ENCODE assay signal across 1 cellular context in genomic region chr5:56269216-56269927, GRCh38.
TF ChIP-seq lines count a peak whose summit lies in the region.

No MANE protein-coding gene starts in this region.

TF ChIP-seq in GM12878, 131 proteins besides CTCF, POLR2A, EP300 and RAD21 (continued from another document):
- TF ChIP-seq, protein P1, sequence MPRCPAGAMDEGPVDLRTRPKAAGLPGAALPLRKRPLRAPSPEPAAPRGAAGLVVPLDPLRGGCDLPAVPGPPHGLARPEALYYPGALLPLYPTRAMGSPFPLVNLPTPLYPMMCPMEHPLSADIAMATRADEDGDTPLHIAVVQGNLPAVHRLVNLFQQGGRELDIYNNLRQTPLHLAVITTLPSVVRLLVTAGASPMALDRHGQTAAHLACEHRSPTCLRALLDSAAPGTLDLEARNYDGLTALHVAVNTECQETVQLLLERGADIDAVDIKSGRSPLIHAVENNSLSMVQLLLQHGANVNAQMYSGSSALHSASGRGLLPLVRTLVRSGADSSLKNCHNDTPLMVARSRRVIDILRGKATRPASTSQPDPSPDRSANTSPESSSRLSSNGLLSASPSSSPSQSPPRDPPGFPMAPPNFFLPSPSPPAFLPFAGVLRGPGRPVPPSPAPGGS (IDR thresholded peaks at IDR 0.05; ENCODE audit: borderline replicate concordance, insufficient read depth, low read depth, low read length, poor library complexity, severe bottlenecking) = peak; percentile 50
- TF ChIP-seq ASH2L (IDR thresholded peaks at IDR 0.05; ENCODE audit: borderline replicate concordance, low read depth) = no peak
- TF ChIP-seq IKZF1 (conservative IDR thresholded peaks at IDR 0.05) = no peak
- TF ChIP-seq NFIC (IDR thresholded peaks at IDR 0.05; ENCODE audit: low read depth, low read length) = no peak
- TF ChIP-seq SREBF2 (IDR thresholded peaks at IDR 0.05; ENCODE audit: low read length) = no peak
- no peak for TF ChIP-seq ZNF24 (IDR thresholded peaks at IDR 0.05)
- no peak for TF ChIP-seq MAX (IDR thresholded peaks at IDR 0.05; ENCODE audit: low read depth, low read length)
- TF ChIP-seq HDAC6 (IDR thresholded peaks at IDR 0.05; ENCODE audit: unreplicated experiment) = no peak
- TF ChIP-seq BHLHE40 (IDR thresholded peaks at IDR 0.05; ENCODE audit: borderline replicate concordance in 1 of 2, low read depth in 2 of 2, low read length in 1 of 2) = no peak
